Comparison of ENCODE assay signal across 19 cellular contexts in the genomic region with DNA sequence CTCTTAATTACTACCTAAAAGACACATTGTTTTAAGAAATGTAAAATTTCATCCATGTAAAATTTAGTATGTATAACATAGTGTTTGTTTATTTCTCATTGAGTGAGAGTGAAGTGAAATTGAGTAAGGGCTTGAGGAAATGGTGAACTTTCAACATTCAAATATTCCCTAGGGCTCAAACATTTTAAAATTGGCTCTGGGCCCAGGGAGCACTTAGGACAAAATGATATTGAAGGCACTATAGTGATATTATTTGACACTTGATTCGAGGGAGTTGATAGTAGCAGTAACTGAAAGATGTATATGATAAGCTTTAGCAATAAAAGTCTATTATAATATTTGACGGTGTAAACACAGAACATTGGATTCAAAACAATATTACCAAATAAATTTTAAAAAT.
A peak's percentile ranks its signal among the peaks of the same experiment; 100 is the strongest.
DNase-seq lines count a peak whose midpoint lies in the region; ATAC-seq, FAIRE-seq and TF ChIP-seq lines count a peak whose summit lies in the region.
"Had no signal": no experiment of that assay in that cellular context is flagged by ENCODE, and none has a peak within 500 bp of the region (broad histone marks: within the 10 kb centered on the region; RNA-seq: fewer than 3 reads in every experiment).

No MANE protein-coding gene starts in this region.

- H3K27ac Mint-ChIP-seq in mesothelial cell of epicardium, result peak overlapping the region; percentile 11
- H3K27ac Mint-ChIP-seq: CD14-positive monocyte, HFFc6 had no signal

- FAIRE-seq in small intestine (lab: Jason Lieb, UNC), result no peak

- peaks cover 6% of the 10 kb centered on the region for H3K36me3 Mint-ChIP-seq in mesothelial cell of epicardium
- H3K36me3 Mint-ChIP-seq: CD14-positive monocyte had no signal

- peaks cover 18% of the 10 kb centered on the region for H3K4me1 Mint-ChIP-seq in mesothelial cell of epicardium
- H3K4me1 Mint-ChIP-seq: CD14-positive monocyte had no signal

- no peak overlapping the region for H3K4me3 ChIP-seq in small intestine (ENCODE audit: low read depth in 1 of 2, low read length in 2 of 2)
- H3K4me3 ChIP-seq: SJCRH30 had no signal

- no peaks in the 10 kb centered on the region for H3K27me3 ChIP-seq in small intestine (ENCODE audit: control insufficient read depth in 2 of 2, insufficient read depth in 2 of 2, low read length in 2 of 2)
- H3K27me3 ChIP-seq: SJCRH30 had no signal

- no peak for ATAC-seq in GM18858 (IDR thresholded peaks at IDR 0.05; ENCODE audit: unreplicated experiment)

- DNase-seq in NCI-H2171 treated with DMSO at 0.1 percent for 48 hours (lab: John Stamatoyannopoulos, UW) (peak; percentile 0), NCI-H2171 (lab: John Stamatoyannopoulos, UW) (no peak), NCI-H1092 treated with DMSO at 0.1 percent for 48 hours (lab: John Stamatoyannopoulos, UW) (peak; percentile 31), NCI-H748 (lab: John Stamatoyannopoulos, UW; ENCODE audit: unreplicated experiment) (peak; percentile 54), mesothelial cell of epicardium (ENCODE audit: low spot score in 2 of 2, unreplicated experiment in 2 of 2) (no peak), Ammon's horn (ENCODE audit: low spot score) (no peak), small intestine (no peak)
- DNase-seq: Caco-2, GF-D8, GOT3, HFFc6, KG1, NCI-H1436, NCI-H2029 treated with DMSO at 0.1 percent for 48 hours, NCI-H510A had no signal

- no peak overlapping the region for H3K27ac ChIP-seq in small intestine (ENCODE audit: low read depth in 1 of 2, low read length in 1 of 2)
- H3K27ac ChIP-seq: RWPE1, SJCRH30 had no signal

- H3K4me3 Mint-ChIP-seq in mesothelial cell of epicardium, result no peak overlapping the region
- H3K4me3 Mint-ChIP-seq: CD14-positive monocyte, HFFc6 had no signal

- no peak for TF ChIP-seq CTCF in mesothelial cell of epicardium (IDR thresholded peaks at IDR 0.05; ENCODE audit: unreplicated experiment)

- no peaks in the 10 kb centered on the region for H3K36me3 ChIP-seq in small intestine (ENCODE audit: control insufficient read depth in 2 of 2, insufficient read depth in 2 of 2, low read length in 2 of 2)
- H3K36me3 ChIP-seq: SJCRH30 had no signal

- peaks cover 14% of the 10 kb centered on the region for H3K9me3 Mint-ChIP-seq in mesothelial cell of epicardium

- 4 to 17% (median 8%) methylated on average over 2 of the region's 2 CpGs for WGBS in small intestine, 3 donors

- H3K27me3 Mint-ChIP-seq in mesothelial cell of epicardium (ENCODE audit: low read depth), result no peaks in the 10 kb centered on the region

- H3K9me3 ChIP-seq in small intestine (ENCODE audit: control insufficient read depth, low read depth), result no peaks in the 10 kb centered on the region
- H3K9me3 ChIP-seq: Caco-2, SJCRH30 had no signal

- H3K4me1 ChIP-seq in small intestine (ENCODE audit: control insufficient read depth in 2 of 2, insufficient read depth in 1 of 2, low read depth in 1 of 2, low read length in 1 of 2), result no peaks in the 10 kb centered on the region
- H3K4me1 ChIP-seq: Caco-2, SJCRH30 had no signal

Comparison
In these comparisons a context has a peak if more than half of its experiments do, and no peak if none do; other contexts are left out.
1. DNase-seq: peak in NCI-H2171 treated with DMSO at 0.1 percent for 48 hours (single experiment), NCI-H1092 treated with DMSO at 0.1 percent for 48 hours (single experiment) and NCI-H748 (single experiment); none in NCI-H2171 (single experiment), mesothelial cell of epicardium (0 of 2), Ammon's horn (single experiment) and small intestine (single experiment).